In genomic region chr12:89960011-89960507, GRCh38 we compare ENCODE assay signal across 8 cellular contexts.
DNase-seq lines count a peak whose midpoint lies in the region; ATAC-seq and TF ChIP-seq lines count a peak whose summit lies in the region.

No MANE protein-coding gene starts in this region.

- H3K27ac ChIP-seq in RWPE1, result no peak overlapping the region
- no peak overlapping the region for H3K27ac ChIP-seq in adrenal gland

- no peak overlapping the region for H3K27ac Mint-ChIP-seq in activated CD4-positive, alpha-beta T cell treated with anti-CD3 and anti-CD28 coated beads for 36 hours
- H3K27ac Mint-ChIP-seq in activated CD4-positive, alpha-beta T cell treated with anti-CD3 and anti-CD28 coated beads, Interleukin-2, amount 10 ng/mL, durations not matched to agents 7 days and 5 days, result no peak overlapping the region
- no peak overlapping the region for H3K27ac Mint-ChIP-seq in osteocyte (ENCODE audit: unreplicated experiment)

- ATAC-seq in activated CD4-positive, alpha-beta T cell treated with anti-CD3 and anti-CD28 coated beads for 36 hours, result peak; percentile 97
- ATAC-seq in HG02623 (IDR thresholded peaks at IDR 0.05; ENCODE audit: unreplicated experiment), result peak; percentile 94

- intact Hi-C loops in activated CD4-positive, alpha-beta T cell treated with anti-CD3 and anti-CD28 coated beads for 36 hours (cut with DNase I, micrococcal nuclease), result loop anchor here in 1 of 2 experiments (1.0 to 5.0 kb wide), 2 partner anchors 10 to 253 kb away; partner anchors contain the start of gene ATP2B1
- intact Hi-C loops in adrenal gland (cut with DNase I), result no loop called here
- intact Hi-C loops in cardiac septum (cut with DNase I), result no loop called here

- H3K27me3 ChIP-seq in adrenal gland, result no peaks in the 10 kb centered on the region

- WGBS in adrenal gland, 4 donors, result 54 to 70% (median 65%) methylated on average over 2 of the region's 2 CpGs

- H3K4me1 Mint-ChIP-seq in activated CD4-positive, alpha-beta T cell treated with anti-CD3 and anti-CD28 coated beads for 36 hours, result peaks cover 17% of the 10 kb centered on the region
- H3K4me1 Mint-ChIP-seq in activated CD4-positive, alpha-beta T cell treated with anti-CD3 and anti-CD28 coated beads, Interleukin-2, amount 10 ng/mL, durations not matched to agents 7 days and 5 days, result no peaks in the 10 kb centered on the region
- no peaks in the 10 kb centered on the region for H3K4me1 Mint-ChIP-seq in osteocyte (ENCODE audit: unreplicated experiment)

- H3K4me3 Mint-ChIP-seq in activated CD4-positive, alpha-beta T cell treated with anti-CD3 and anti-CD28 coated beads for 36 hours, result no peak overlapping the region
- H3K4me3 Mint-ChIP-seq in activated CD4-positive, alpha-beta T cell treated with anti-CD3 and anti-CD28 coated beads, Interleukin-2, amount 10 ng/mL, durations not matched to agents 7 days and 5 days, result no peak overlapping the region
- H3K4me3 Mint-ChIP-seq in osteocyte (ENCODE audit: unreplicated experiment), result no peak overlapping the region

- no peaks in the 10 kb centered on the region for H3K36me3 Mint-ChIP-seq in activated CD4-positive, alpha-beta T cell treated with anti-CD3 and anti-CD28 coated beads for 36 hours (ENCODE audit: low read depth)
- H3K36me3 Mint-ChIP-seq in activated CD4-positive, alpha-beta T cell treated with anti-CD3 and anti-CD28 coated beads, Interleukin-2, amount 10 ng/mL, durations not matched to agents 7 days and 5 days (ENCODE audit: low read depth), result no peaks in the 10 kb centered on the region
- H3K36me3 Mint-ChIP-seq in osteocyte (ENCODE audit: unreplicated experiment), result no peaks in the 10 kb centered on the region

- no peaks in the 10 kb centered on the region for H3K9me3 ChIP-seq in adrenal gland (replicated peaks in 1 of 3)

- CTCF ChIA-PET in activated CD4-positive, alpha-beta T cell treated with anti-CD3 and anti-CD28 coated beads for 36 hours (lab: Charles Lee), result interaction anchor here (0.7 to 1.4 kb wide), 4 partner anchors 10 to 637 kb away, joined by 3 to 4 read pairs (median 4); no protein-coding TSS in a partner anchor
- CTCF ChIA-PET in activated CD4-positive, alpha-beta T cell treated with anti-CD3 and anti-CD28 coated beads, Interleukin-2, amount 10 ng/mL, durations not matched to agents 7 days and 5 days (lab: Charles Lee), result interaction anchor here (1.0 kb wide), 1 partner anchor 9 kb away, joined by 6 read pairs; no protein-coding TSS in a partner anchor
- CTCF ChIA-PET in RWPE1 (lab: Yijun Ruan, JAX), result interaction anchor here (0.6 kb wide), 1 partner anchor 21 kb away, joined by 3 read pairs; no protein-coding TSS in a partner anchor

- H3K4me1 ChIP-seq in adrenal gland (replicated peaks in 1 of 2), result no peaks in the 10 kb centered on the region

- POLR2A ChIA-PET in activated CD4-positive, alpha-beta T cell treated with anti-CD3 and anti-CD28 coated beads for 36 hours (lab: Charles Lee), result interaction anchor here (0.6 to 1.2 kb wide), 4 partner anchors 10 to 283 kb away, joined by 3 to 4 read pairs (median 3); no protein-coding TSS in a partner anchor
- POLR2A ChIA-PET in activated CD4-positive, alpha-beta T cell treated with anti-CD3 and anti-CD28 coated beads, Interleukin-2, amount 10 ng/mL, durations not matched to agents 7 days and 5 days (lab: Charles Lee), result interaction anchor here (0.6 to 0.7 kb wide), 2 partner anchors 31 to 42 kb away, joined by 3 to 8 read pairs; no protein-coding TSS in a partner anchor
- POLR2A ChIA-PET in RWPE1 (lab: Yijun Ruan, JAX; ENCODE audit: low non-redundant PET), result no interaction called here

- H3K9me3 Mint-ChIP-seq in activated CD4-positive, alpha-beta T cell treated with anti-CD3 and anti-CD28 coated beads for 36 hours (ENCODE audit: low read depth), result no peaks in the 10 kb centered on the region
- no peaks in the 10 kb centered on the region for H3K9me3 Mint-ChIP-seq in activated CD4-positive, alpha-beta T cell treated with anti-CD3 and anti-CD28 coated beads, Interleukin-2, amount 10 ng/mL, durations not matched to agents 7 days and 5 days
- no peaks in the 10 kb centered on the region for H3K9me3 Mint-ChIP-seq in osteocyte (ENCODE audit: unreplicated experiment)

- H3K36me3 ChIP-seq in adrenal gland (replicated peaks in 1 of 2), result no peaks in the 10 kb centered on the region

- DNase-seq in activated CD4-positive, alpha-beta T cell treated with anti-CD3 and anti-CD28 coated beads for 36 hours, result peak; percentile 47
- no peak for DNase-seq in activated CD4-positive, alpha-beta T cell treated with anti-CD3 and anti-CD28 coated beads, Interleukin-2, amount 10 ng/mL, durations not matched to agents 7 days and 5 days
- DNase-seq in RWPE1 (ENCODE audit: low spot score), result peak; percentile 18
- peak; percentile 86 for DNase-seq in renal cortical epithelial cell (ENCODE audit: low read depth)
- DNase-seq in osteocyte (ENCODE audit: extremely low spot score, unreplicated experiment), result no peak
- DNase-seq in adrenal gland, result no peak
- DNase-seq in cardiac septum (ENCODE audit: low spot score), result no peak

- TF ChIP-seq POLR2A in adrenal gland (IDR thresholded peaks at IDR 0.05), result no peak

- no peaks in the 10 kb centered on the region for H3K27me3 Mint-ChIP-seq in activated CD4-positive, alpha-beta T cell treated with anti-CD3 and anti-CD28 coated beads for 36 hours
- no peaks in the 10 kb centered on the region for H3K27me3 Mint-ChIP-seq in activated CD4-positive, alpha-beta T cell treated with anti-CD3 and anti-CD28 coated beads, Interleukin-2, amount 10 ng/mL, durations not matched to agents 7 days and 5 days
- no peaks in the 10 kb centered on the region for H3K27me3 Mint-ChIP-seq in osteocyte (ENCODE audit: unreplicated experiment)

- H3K4me3 ChIP-seq in adrenal gland, result no peak overlapping the region

- TF ChIP-seq CTCF in RWPE1 (conservative IDR thresholded peaks at IDR 0.05; ENCODE audit: low read depth) (no peak), osteocyte (IDR thresholded peaks at IDR 0.05) (no peak), adrenal gland (IDR thresholded peaks at IDR 0.05) (no peak)

Comparison
In these comparisons a context has a peak if more than half of its experiments do, and no peak if none do; other contexts are left out.
1. DNase-seq: peak in activated CD4-positive, alpha-beta T cell treated with anti-CD3 and anti-CD28 coated beads for 36 hours (single experiment), RWPE1 (single experiment) and renal cortical epithelial cell (single experiment); none in activated CD4-positive, alpha-beta T cell treated with anti-CD3 and anti-CD28 coated beads, Interleukin-2, amount 10 ng/mL, durations not matched to agents 7 days and 5 days (single experiment), osteocyte (single experiment), adrenal gland (0 of 7) and cardiac septum (single experiment).